Comparison of ENCODE assay signal across 17 cellular contexts in the genomic region with DNA sequence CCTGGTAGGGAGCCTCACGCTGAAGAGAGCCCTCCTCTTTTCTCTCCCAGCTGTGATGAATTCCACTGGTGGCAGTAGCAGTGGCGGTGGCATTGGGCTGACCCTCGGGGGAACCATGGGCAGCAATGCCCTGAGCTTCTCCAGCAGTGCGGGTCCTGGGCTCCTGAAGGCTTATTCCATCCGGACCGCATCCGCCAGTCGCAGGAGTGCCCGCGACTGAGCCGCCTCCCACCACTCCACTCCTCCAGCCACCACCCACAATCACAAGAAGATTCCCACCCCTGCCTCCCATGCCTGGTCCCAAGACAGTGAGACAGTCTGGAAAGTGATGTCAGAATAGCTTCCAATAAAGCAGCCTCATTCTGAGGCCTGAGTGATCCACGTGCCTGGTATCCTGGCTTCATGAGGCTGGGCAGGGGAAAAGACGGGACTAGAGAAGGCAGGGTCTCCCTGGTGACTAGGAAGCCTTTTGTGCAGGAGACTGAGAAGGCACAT. TPM values are rescaled to one million over a fixed set of nuclear protein-coding genes. Genes with fewer than 3 reads are reported as not detected.
A peak's percentile ranks its signal among the peaks of the same experiment; 100 is the strongest.
DNase-seq lines count a peak whose midpoint lies in the region; ATAC-seq and TF ChIP-seq lines count a peak whose summit lies in the region.
"Had no signal": no experiment of that assay in that cellular context is flagged by ENCODE, and none has a peak within 500 bp of the region (broad histone marks: within the 10 kb centered on the region; RNA-seq: fewer than 3 reads in every experiment).

No MANE protein-coding gene starts in this region.

- no peak overlapping the region for H3K27ac Mint-ChIP-seq in activated T-cell treated with anti-CD3 and anti-CD28 coated beads, Interleukin-2, amount 50 U/mL, for 24 hours
- H3K27ac Mint-ChIP-seq in activated T-cell treated with anti-CD3 and anti-CD28 coated beads, Interleukin-2, amount 50 U/mL, for 72 hours = no peak overlapping the region
- H3K27ac Mint-ChIP-seq in chondrocyte (ENCODE audit: unreplicated experiment) = peak overlapping the region; percentile 80
- H3K27ac Mint-ChIP-seq in neural progenitor cell = no peak overlapping the region
- no peak overlapping the region for H3K27ac Mint-ChIP-seq in type B pancreatic cell
- H3K27ac Mint-ChIP-seq: naive B cell had no signal

- H3K4me3 ChIP-seq in neural progenitor cell = no peak overlapping the region
- H3K4me3 ChIP-seq: right atrium auricular region had no signal

- H4K20me1 ChIP-seq in neural progenitor cell (ENCODE audit: low read depth) = no peaks in the 10 kb centered on the region

- no peaks in the 10 kb centered on the region for H3K36me3 ChIP-seq in neural progenitor cell
- H3K36me3 ChIP-seq: right atrium auricular region had no signal

- no peaks in the 10 kb centered on the region for H3K79me2 ChIP-seq in neural progenitor cell (ENCODE audit: low read depth)

- H3K27me3 Mint-ChIP-seq in activated T-cell treated with anti-CD3 and anti-CD28 coated beads, Interleukin-2, amount 50 U/mL, for 24 hours = peaks cover 42% of the 10 kb centered on the region
- H3K27me3 Mint-ChIP-seq in activated T-cell treated with anti-CD3 and anti-CD28 coated beads, Interleukin-2, amount 50 U/mL, for 72 hours (ENCODE audit: low read depth) = peaks cover 39% of the 10 kb centered on the region
- H3K27me3 Mint-ChIP-seq in chondrocyte (ENCODE audit: low read depth) (no peaks in the 10 kb centered on the region), neural progenitor cell (ENCODE audit: insufficient read depth, low read depth) (peaks cover 14% of the 10 kb centered on the region), type B pancreatic cell (peaks cover 46% of the 10 kb centered on the region)

- H3F3A ChIP-seq in neural progenitor cell (ENCODE audit: low read depth) = no peaks in the 10 kb centered on the region

- H3K4me1 Mint-ChIP-seq in activated T-cell treated with anti-CD3 and anti-CD28 coated beads, Interleukin-2, amount 50 U/mL, for 24 hours (ENCODE audit: low read depth) = peaks cover 28% of the 10 kb centered on the region
- peaks cover 69% of the 10 kb centered on the region for H3K4me1 Mint-ChIP-seq in activated T-cell treated with anti-CD3 and anti-CD28 coated beads, Interleukin-2, amount 50 U/mL, for 72 hours (ENCODE audit: low read depth)
- H3K4me1 Mint-ChIP-seq in chondrocyte (ENCODE audit: low read depth) (peaks cover 65% of the 10 kb centered on the region), neural progenitor cell (peaks cover 66% of the 10 kb centered on the region), type B pancreatic cell (ENCODE audit: unreplicated experiment) (peaks cover 41% of the 10 kb centered on the region)

- H3K4me2 ChIP-seq in neural progenitor cell = no peak overlapping the region

- peaks cover 6% of the 10 kb centered on the region for H3K4me1 ChIP-seq in neural progenitor cell

- no peaks in the 10 kb centered on the region for H3K36me3 Mint-ChIP-seq in activated T-cell treated with anti-CD3 and anti-CD28 coated beads, Interleukin-2, amount 50 U/mL, for 24 hours (ENCODE audit: low read depth)
- H3K36me3 Mint-ChIP-seq in activated T-cell treated with anti-CD3 and anti-CD28 coated beads, Interleukin-2, amount 50 U/mL, for 72 hours (ENCODE audit: insufficient read depth in 2 of 2) = no peaks in the 10 kb centered on the region
- H3K36me3 Mint-ChIP-seq in chondrocyte (ENCODE audit: low read depth) = no peaks in the 10 kb centered on the region
- no peaks in the 10 kb centered on the region for H3K36me3 Mint-ChIP-seq in neural progenitor cell
- peaks cover 5% of the 10 kb centered on the region for H3K36me3 Mint-ChIP-seq in type B pancreatic cell
- H3K36me3 Mint-ChIP-seq: CD8-positive, alpha-beta memory T cell; naive B cell had no signal

- H3K9me3 Mint-ChIP-seq in activated T-cell treated with anti-CD3 and anti-CD28 coated beads, Interleukin-2, amount 50 U/mL, for 24 hours = no peaks in the 10 kb centered on the region
- no peaks in the 10 kb centered on the region for H3K9me3 Mint-ChIP-seq in activated T-cell treated with anti-CD3 and anti-CD28 coated beads, Interleukin-2, amount 50 U/mL, for 72 hours
- H3K9me3 Mint-ChIP-seq in chondrocyte (ENCODE audit: low read depth) = no peaks in the 10 kb centered on the region
- H3K9me3 Mint-ChIP-seq in neural progenitor cell = no peaks in the 10 kb centered on the region
- H3K9me3 Mint-ChIP-seq in type B pancreatic cell = no peaks in the 10 kb centered on the region
- H3K9me3 Mint-ChIP-seq: CD8-positive, alpha-beta memory T cell had no signal

- no peaks in the 10 kb centered on the region for H3K9me3 ChIP-seq in neural progenitor cell (ENCODE audit: low read depth)
- H3K9me3 ChIP-seq: right atrium auricular region had no signal

- no peak overlapping the region for H2AFZ ChIP-seq in neural progenitor cell (replicated peaks)

- ATAC-seq in activated T-cell treated with anti-CD3 and anti-CD28 coated beads, Interleukin-2, amount 50 U/mL, for 72 hours (replicated peaks in 1 of 2) = no peak
- no peak for ATAC-seq in HG03442 (IDR thresholded peaks at IDR 0.05; ENCODE audit: unreplicated experiment)
- ATAC-seq: HepG2 had no signal

- H3K27ac ChIP-seq in neural progenitor cell = no peak overlapping the region
- H3K27ac ChIP-seq: right atrium auricular region had no signal

- no peak overlapping the region for H3K9ac ChIP-seq in neural progenitor cell

- peaks cover 44% of the 10 kb centered on the region for H3K27me3 ChIP-seq in neural progenitor cell
- H3K27me3 ChIP-seq: right atrium auricular region had no signal

- DNase-seq in activated T-cell treated with anti-CD3 and anti-CD28 coated beads, Interleukin-2, amount 50 U/mL, for 24 hours = peak; percentile 11
- DNase-seq in activated T-cell treated with anti-CD3 and anti-CD28 coated beads, Interleukin-2, amount 50 U/mL, for 72 hours = no peak
- DNase-seq in chondrocyte (ENCODE audit: low spot score) (no peak), neural progenitor cell (ENCODE audit: low spot score) (no peak), type B pancreatic cell (ENCODE audit: extremely low spot score, unreplicated experiment) (peak; percentile 59), NCI-H1436 (lab: John Stamatoyannopoulos, UW) (no peak), Kasumi-1 (lab: John Stamatoyannopoulos, UW) (no peak)
- DNase-seq: ACHN; activated CD8-positive, alpha-beta memory T cell treated with anti-CD3 and anti-CD28 coated beads, Interleukin-2, amount 50 U/mL, for 4 hours; CD8-positive, alpha-beta memory T cell; glutamatergic neuron; naive B cell; NCI-H1092 had no signal

- no peak overlapping the region for H3K4me3 Mint-ChIP-seq in activated T-cell treated with anti-CD3 and anti-CD28 coated beads, Interleukin-2, amount 50 U/mL, for 24 hours
- no peak overlapping the region for H3K4me3 Mint-ChIP-seq in activated T-cell treated with anti-CD3 and anti-CD28 coated beads, Interleukin-2, amount 50 U/mL, for 72 hours
- H3K4me3 Mint-ChIP-seq in chondrocyte (ENCODE audit: unreplicated experiment) = no peak overlapping the region
- H3K4me3 Mint-ChIP-seq in neural progenitor cell = peak overlapping the region; percentile 60
- no peak overlapping the region for H3K4me3 Mint-ChIP-seq in type B pancreatic cell

- TF ChIP-seq CTCF in chondrocyte (IDR thresholded peaks at IDR 0.05) = no peak
- no peak for TF ChIP-seq CTCF in neural progenitor cell (IDR thresholded peaks at IDR 0.05)
- no peak for TF ChIP-seq CTCF in type B pancreatic cell (conservative IDR thresholded peaks at IDR 0.05)

RNA-seq across cellular contexts. Expression of a gene that starts 15.5 kb away (rescaled TPM):
- 10 to 100 TPM; 23.1 to 25.4 TPM for total RNA-seq in activated T-cell treated with anti-CD3 and anti-CD28 coated beads, Interleukin-2, amount 50 U/mL, for 72 hours
- 187 to 277 TPM (median 266 TPM) in 3 replicates for total RNA-seq in chondrocyte
- 3.2 TPM in 1 of 2 replicates, not detected in the other for total RNA-seq in neural progenitor cell (ENCODE audit: low replicate concordance)
- total RNA-seq in type B pancreatic cell (ENCODE audit: low replicate concordance) = 125 and 293 TPM in 2 replicates
- total RNA-seq: HepG2 had no signal

RNA-seq across cellular contexts. Expression of a gene that starts 25.9 kb away (rescaled TPM):
- total RNA-seq in activated T-cell treated with anti-CD3 and anti-CD28 coated beads, Interleukin-2, amount 50 U/mL, for 72 hours = under 1 TPM; 0.82 to 1.00 TPM
- total RNA-seq in chondrocyte = 0.44 to 0.92 TPM (median 0.67 TPM) in 3 replicates
- not detected in 2 replicates for total RNA-seq in neural progenitor cell (ENCODE audit: low replicate concordance)
- total RNA-seq in type B pancreatic cell (ENCODE audit: low replicate concordance) = 0.14 TPM in 1 of 2 replicates, not detected in the other
- total RNA-seq: HepG2, right atrium auricular region, urinary bladder had no signal

RNA-seq across cellular contexts. Expression of a gene that starts 42.7 kb away (rescaled TPM):
- total RNA-seq in activated T-cell treated with anti-CD3 and anti-CD28 coated beads, Interleukin-2, amount 50 U/mL, for 72 hours = not detected
- total RNA-seq in chondrocyte = 1.1 to 2.2 TPM (median 1.3 TPM) in 3 replicates
- 0.09 TPM in 1 of 2 replicates, not detected in the other for total RNA-seq in neural progenitor cell (ENCODE audit: low replicate concordance)
- 0.31 TPM in 2 replicates for total RNA-seq in type B pancreatic cell (ENCODE audit: low replicate concordance)
- total RNA-seq: CD8-positive, alpha-beta memory T cell; HepG2; right atrium auricular region; urinary bladder had no signal

RNA-seq across cellular contexts. Expression of a gene that starts 56.8 kb away (rescaled TPM):
- total RNA-seq in activated T-cell treated with anti-CD3 and anti-CD28 coated beads, Interleukin-2, amount 50 U/mL, for 72 hours = not detected
- total RNA-seq in chondrocyte (10.7 to 17.0 TPM (median 12.1 TPM) in 3 replicates), neural progenitor cell (ENCODE audit: low replicate concordance) (0.12 TPM in 1 of 2 replicates, not detected in the other), type B pancreatic cell (ENCODE audit: low replicate concordance) (23.1 and 65.1 TPM in 2 replicates)
- total RNA-seq: CD8-positive, alpha-beta memory T cell had no signal

Comparison
In these comparisons a context has a peak if more than half of its experiments do, and no peak if none do; other contexts are left out.
1. DNase-seq: peak in activated T-cell treated with anti-CD3 and anti-CD28 coated beads, Interleukin-2, amount 50 U/mL, for 24 hours (single experiment) and type B pancreatic cell (single experiment); none in activated T-cell treated with anti-CD3 and anti-CD28 coated beads, Interleukin-2, amount 50 U/mL, for 72 hours (0 of 2), chondrocyte (single experiment), neural progenitor cell (single experiment), NCI-H1436 (single experiment) and Kasumi-1 (0 of 2).